33 cellular contexts compared by ENCODE assay signal in genomic region chr1:168390261-168390660, GRCh38.
"Had no signal": no experiment of that assay in that cellular context is flagged by ENCODE, and none has a peak within 500 bp of the region (broad histone marks: within the 10 kb centered on the region; RNA-seq: fewer than 3 reads in every experiment).

No MANE protein-coding gene starts in this region.

- FAIRE-seq: K562, RCC 7860 had no signal

- H3K27me3 ChIP-seq: cardiac muscle cell, MG63 had no signal

- H3K36me3 ChIP-seq: cardiac muscle cell, MG63, WERI-Rb-1 had no signal

- DNase-seq: activated CD4-positive, alpha-beta memory T cell treated with anti-CD3 and anti-CD28 coated beads, Interleukin-2, amount 10 ng/mL, durations not matched to agents 7 days and 5 days; activated CD4-positive, alpha-beta T cell treated with anti-CD3 and anti-CD28 coated beads for 1 hour; activated CD4-positive, alpha-beta T cell treated with anti-CD3 and anti-CD28 coated beads for 48 hours; activated CD4-positive, CD25-positive, alpha-beta regulatory T cell; activated CD8-positive, alpha-beta memory T cell treated with anti-CD3 and anti-CD28 coated beads for 24 hours; activated CD8-positive, alpha-beta memory T cell treated with anti-CD3 and anti-CD28 coated beads, Interleukin-2, amount 10 ng/mL, durations not matched to agents 7 days and 5 days; activated CD8-positive, alpha-beta memory T cell treated with anti-CD3 and anti-CD28 coated beads, Interleukin-2, amount 50 U/mL, for 48 hours; activated effector memory CD4-positive, alpha-beta T cell treated with Interleukin-2 at 50 U/mL for 16 hours; activated naive CD4-positive, alpha-beta T cell treated with anti-CD3 and anti-CD28 coated beads, Interleukin-2, amount 10 ng/mL, durations not matched to agents 7 days and 5 days; activated naive CD8-positive, alpha-beta T cell treated with anti-CD3 and anti-CD28 coated beads, Interleukin-2, amount 50 U/mL, for 24 hours; activated T-cell treated with anti-CD3 and anti-CD28 coated beads, Interleukin-2, amount 50 U/mL, for 48 hours; anterior cingulate cortex; MG63; NCI-H1048; NCI-H1105 treated with DMSO at 0.1 percent for 48 hours; NCI-H1436; NCI-H1694; NCI-H1930; NCI-H2081 treated with DMSO at 0.1 percent for 48 hours; NCI-H345; NCI-H510A; NCI-H526; NCI-H748 treated with DMSO at 0.1 percent for 48 hours; NK-92 treated with Interleukin-12 subunit alpha and Interleukin-12 subunit beta, amount 100 ng/mL, for 24 hours; PC-9; Right ventricle myocardium superior; T-cell; T1000; WERI-Rb-1 had no signal

- ATAC-seq: activated CD8-positive, alpha-beta memory T cell treated with anti-CD3 and anti-CD28 coated beads, Interleukin-2, amount 10 ng/mL, durations not matched to agents 7 days and 5 days; activated naive CD8-positive, alpha-beta T cell treated with anti-CD3 and anti-CD28 coated beads, Interleukin-2, amount 50 U/mL, for 24 hours; K562; T-cell had no signal

- H3K9me3 ChIP-seq: MG63 had no signal

- H3K4me3 ChIP-seq: cardiac muscle cell, K562, MG63, PC-9 had no signal

- H3K4me2 ChIP-seq: PC-9 had no signal

- H3K27ac ChIP-seq: cardiac muscle cell, PC-9, RWPE1, WERI-Rb-1 had no signal

- H2AFZ ChIP-seq: PC-9 had no signal
